Comparison of ENCODE assay signal across 1 cellular context in the genomic region with DNA sequence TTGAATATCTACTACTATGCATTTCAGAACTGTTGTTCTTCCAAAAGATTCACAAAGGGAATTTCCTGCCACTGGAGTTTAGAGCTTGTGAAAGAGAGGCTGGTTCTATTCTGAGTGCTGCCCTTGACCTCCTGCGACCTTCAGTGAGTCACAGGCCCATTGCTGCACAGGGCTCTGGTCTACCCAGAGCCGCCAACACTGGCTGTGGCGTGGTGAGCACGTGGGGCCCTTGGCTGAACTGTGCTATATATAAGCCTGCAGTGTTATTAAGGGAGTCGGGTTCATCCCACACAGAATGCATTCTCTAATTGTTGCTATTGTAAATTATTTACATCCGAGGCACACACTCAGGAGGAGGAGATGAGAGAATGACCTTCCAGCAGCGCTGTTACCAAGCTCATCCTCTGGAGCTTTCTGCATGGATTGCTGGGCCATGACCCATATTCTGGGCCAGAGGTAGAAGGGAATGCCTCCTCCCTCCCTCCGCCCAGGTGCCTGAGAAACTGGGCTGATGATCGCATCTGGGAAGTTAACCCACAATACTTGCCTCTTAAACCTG.
TF ChIP-seq lines count a peak whose summit lies in the region.

No MANE protein-coding gene starts in this region.

TF ChIP-seq in HepG2, 621 proteins besides CTCF, POLR2A, EP300 and RAD21 (continued from another document and continues in another):
- TF ChIP-seq ZNF772 (CRISPR knock-in tag; IDR thresholded peaks at IDR 0.05): no peak
- no peak for TF ChIP-seq ISX (CRISPR knock-in tag; conservative IDR thresholded peaks at IDR 0.05)
- TF ChIP-seq, protein P1, sequence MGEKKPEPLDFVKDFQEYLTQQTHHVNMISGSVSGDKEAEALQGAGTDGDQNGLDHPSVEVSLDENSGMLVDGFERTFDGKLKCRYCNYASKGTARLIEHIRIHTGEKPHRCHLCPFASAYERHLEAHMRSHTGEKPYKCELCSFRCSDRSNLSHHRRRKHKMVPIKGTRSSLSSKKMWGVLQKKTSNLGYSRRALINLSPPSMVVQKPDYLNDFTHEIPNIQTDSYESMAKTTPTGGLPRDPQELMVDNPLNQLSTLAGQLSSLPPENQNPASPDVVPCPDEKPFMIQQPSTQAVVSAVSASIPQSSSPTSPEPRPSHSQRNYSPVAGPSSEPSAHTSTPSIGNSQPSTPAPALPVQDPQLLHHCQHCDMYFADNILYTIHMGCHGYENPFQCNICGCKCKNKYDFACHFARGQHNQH (CRISPR knock-in tag; IDR thresholded peaks at IDR 0.05): peak; percentile 35; the same call in 1 of the 2 replicates
- no peak for TF ChIP-seq SP1 (IDR thresholded peaks at IDR 0.05)
- no peak for TF ChIP-seq SP1 (CRISPR knock-in tag; IDR thresholded peaks at IDR 0.05)
- peak; percentile 96 for TF ChIP-seq MEF2D (CRISPR knock-in tag; IDR thresholded peaks at IDR 0.05)
- no peak for TF ChIP-seq EZH2 (conservative IDR thresholded peaks at IDR 0.05; ENCODE audit: low read depth, low read length)
- TF ChIP-seq FOXO4 (CRISPR knock-in tag; conservative IDR thresholded peaks at IDR 0.05): no peak
- peak; percentile 60; the same call in 1 of the 2 replicates for TF ChIP-seq YEATS2 (CRISPR knock-in tag; IDR thresholded peaks at IDR 0.05; ENCODE audit: borderline replicate concordance)
- no peak for TF ChIP-seq SOX6 (IDR thresholded peaks at IDR 0.05)
- TF ChIP-seq SOX6 (CRISPR knock-in tag; IDR thresholded peaks at IDR 0.05): peak; percentile 52
- TF ChIP-seq ZNF562 (CRISPR knock-in tag; IDR thresholded peaks at IDR 0.05; ENCODE audit: borderline replicate concordance): no peak
- no peak for TF ChIP-seq TBX2 (CRISPR knock-in tag; IDR thresholded peaks at IDR 0.05; ENCODE audit: borderline replicate concordance)
- peak; percentile 48 for TF ChIP-seq SALL1 (CRISPR knock-in tag; IDR thresholded peaks at IDR 0.05)
- TF ChIP-seq ZBTB7A (CRISPR knock-in tag; IDR thresholded peaks at IDR 0.05): no peak
- TF ChIP-seq HMG20A (CRISPR knock-in tag; IDR thresholded peaks at IDR 0.05; ENCODE audit: borderline replicate concordance): peak; percentile 65; the same call in 1 of the 2 replicates
- TF ChIP-seq, protein P2, sequence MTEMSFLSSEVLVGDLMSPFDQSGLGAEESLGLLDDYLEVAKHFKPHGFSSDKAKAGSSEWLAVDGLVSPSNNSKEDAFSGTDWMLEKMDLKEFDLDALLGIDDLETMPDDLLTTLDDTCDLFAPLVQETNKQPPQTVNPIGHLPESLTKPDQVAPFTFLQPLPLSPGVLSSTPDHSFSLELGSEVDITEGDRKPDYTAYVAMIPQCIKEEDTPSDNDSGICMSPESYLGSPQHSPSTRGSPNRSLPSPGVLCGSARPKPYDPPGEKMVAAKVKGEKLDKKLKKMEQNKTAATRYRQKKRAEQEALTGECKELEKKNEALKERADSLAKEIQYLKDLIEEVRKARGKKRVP (CRISPR knock-in tag; IDR thresholded peaks at IDR 0.05): peak in 1 of 2 experiments; percentile 33; a peak in 1 of 4 replicates
- TF ChIP-seq BCL6 (CRISPR knock-in tag; IDR thresholded peaks at IDR 0.05): no peak
- TF ChIP-seq FOSL2 (CRISPR knock-in tag; IDR thresholded peaks at IDR 0.05): peak; percentile 97
- TF ChIP-seq SOX13 (IDR thresholded peaks at IDR 0.05): no peak
- TF ChIP-seq SOX13 (CRISPR knock-in tag; conservative IDR thresholded peaks at IDR 0.05 in 1 of 2, IDR thresholded peaks at IDR 0.05 in 1 of 2): peak in 1 of 2 experiments; percentile 38; a peak in 1 of 4 replicates
- TF ChIP-seq ZFX (CRISPR knock-in tag; IDR thresholded peaks at IDR 0.05; ENCODE audit: low read depth): 0 out of 2 replicates have a peak, but pooled peaks have one; percentile 20
- TF ChIP-seq RNF2 (conservative IDR thresholded peaks at IDR 0.05; ENCODE audit: low read depth): 0 out of 2 replicates have a peak, but pooled peaks have one; percentile 29
- TF ChIP-seq ZNF138 (CRISPR knock-in tag; IDR thresholded peaks at IDR 0.05; ENCODE audit: low read depth): no peak
- TF ChIP-seq NR2F1 (CRISPR knock-in tag; IDR thresholded peaks at IDR 0.05): peak; percentile 96 to 97
- TF ChIP-seq IRF2 (CRISPR knock-in tag; IDR thresholded peaks at IDR 0.05): peak; percentile 28; the same call in 1 of the 2 replicates
- TF ChIP-seq NFE2L2 (IDR thresholded peaks at IDR 0.05; ENCODE audit: low read length): no peak
- TF ChIP-seq AHDC1 (CRISPR knock-in tag; IDR thresholded peaks at IDR 0.05; ENCODE audit: borderline replicate concordance): peak; percentile 37; the same call in 1 of the 2 replicates
- TF ChIP-seq GABPB1 (CRISPR knock-in tag; IDR thresholded peaks at IDR 0.05): peak; percentile 54
- peak; percentile 90 for TF ChIP-seq RARA (CRISPR knock-in tag; IDR thresholded peaks at IDR 0.05)
- TF ChIP-seq CREBL2 (CRISPR knock-in tag; IDR thresholded peaks at IDR 0.05; ENCODE audit: borderline replicate concordance): no peak
- TF ChIP-seq SMC3 (IDR thresholded peaks at IDR 0.05; ENCODE audit: low read length): no peak
- no peak for TF ChIP-seq NCOA1 (CRISPR knock-in tag; IDR thresholded peaks at IDR 0.05)
- TF ChIP-seq, protein P3, sequence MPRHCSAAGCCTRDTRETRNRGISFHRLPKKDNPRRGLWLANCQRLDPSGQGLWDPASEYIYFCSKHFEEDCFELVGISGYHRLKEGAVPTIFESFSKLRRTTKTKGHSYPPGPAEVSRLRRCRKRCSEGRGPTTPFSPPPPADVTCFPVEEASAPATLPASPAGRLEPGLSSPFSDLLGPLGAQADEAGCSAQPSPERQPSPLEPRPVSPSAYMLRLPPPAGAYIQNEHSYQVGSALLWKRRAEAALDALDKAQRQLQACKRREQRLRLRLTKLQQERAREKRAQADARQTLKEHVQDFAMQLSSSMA (CRISPR knock-in tag; IDR thresholded peaks at IDR 0.05): no peak
- TF ChIP-seq, protein P4, sequence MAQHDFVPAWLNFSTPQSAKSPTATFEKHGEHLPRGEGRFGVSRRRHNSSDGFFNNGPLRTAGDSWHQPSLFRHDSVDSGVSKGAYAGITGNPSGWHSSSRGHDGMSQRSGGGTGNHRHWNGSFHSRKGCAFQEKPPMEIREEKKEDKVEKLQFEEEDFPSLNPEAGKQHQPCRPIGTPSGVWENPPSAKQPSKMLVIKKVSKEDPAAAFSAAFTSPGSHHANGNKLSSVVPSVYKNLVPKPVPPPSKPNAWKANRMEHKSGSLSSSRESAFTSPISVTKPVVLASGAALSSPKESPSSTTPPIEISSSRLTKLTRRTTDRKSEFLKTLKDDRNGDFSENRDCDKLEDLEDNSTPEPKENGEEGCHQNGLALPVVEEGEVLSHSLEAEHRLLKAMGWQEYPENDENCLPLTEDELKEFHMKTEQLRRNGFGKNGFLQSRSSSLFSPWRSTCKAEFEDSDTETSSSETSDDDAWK (CRISPR knock-in tag; IDR thresholded peaks at IDR 0.05): no peak
- TF ChIP-seq, protein P5, sequence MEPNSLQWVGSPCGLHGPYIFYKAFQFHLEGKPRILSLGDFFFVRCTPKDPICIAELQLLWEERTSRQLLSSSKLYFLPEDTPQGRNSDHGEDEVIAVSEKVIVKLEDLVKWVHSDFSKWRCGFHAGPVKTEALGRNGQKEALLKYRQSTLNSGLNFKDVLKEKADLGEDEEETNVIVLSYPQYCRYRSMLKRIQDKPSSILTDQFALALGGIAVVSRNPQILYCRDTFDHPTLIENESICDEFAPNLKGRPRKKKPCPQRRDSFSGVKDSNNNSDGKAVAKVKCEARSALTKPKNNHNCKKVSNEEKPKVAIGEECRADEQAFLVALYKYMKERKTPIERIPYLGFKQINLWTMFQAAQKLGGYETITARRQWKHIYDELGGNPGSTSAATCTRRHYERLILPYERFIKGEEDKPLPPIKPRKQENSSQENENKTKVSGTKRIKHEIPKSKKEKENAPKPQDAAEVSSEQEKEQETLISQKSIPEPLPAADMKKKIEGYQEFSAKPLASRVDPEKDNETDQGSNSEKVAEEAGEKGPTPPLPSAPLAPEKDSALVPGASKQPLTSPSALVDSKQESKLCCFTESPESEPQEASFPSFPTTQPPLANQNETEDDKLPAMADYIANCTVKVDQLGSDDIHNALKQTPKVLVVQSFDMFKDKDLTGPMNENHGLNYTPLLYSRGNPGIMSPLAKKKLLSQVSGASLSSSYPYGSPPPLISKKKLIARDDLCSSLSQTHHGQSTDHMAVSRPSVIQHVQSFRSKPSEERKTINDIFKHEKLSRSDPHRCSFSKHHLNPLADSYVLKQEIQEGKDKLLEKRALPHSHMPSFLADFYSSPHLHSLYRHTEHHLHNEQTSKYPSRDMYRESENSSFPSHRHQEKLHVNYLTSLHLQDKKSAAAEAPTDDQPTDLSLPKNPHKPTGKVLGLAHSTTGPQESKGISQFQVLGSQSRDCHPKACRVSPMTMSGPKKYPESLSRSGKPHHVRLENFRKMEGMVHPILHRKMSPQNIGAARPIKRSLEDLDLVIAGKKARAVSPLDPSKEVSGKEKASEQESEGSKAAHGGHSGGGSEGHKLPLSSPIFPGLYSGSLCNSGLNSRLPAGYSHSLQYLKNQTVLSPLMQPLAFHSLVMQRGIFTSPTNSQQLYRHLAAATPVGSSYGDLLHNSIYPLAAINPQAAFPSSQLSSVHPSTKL (CRISPR knock-in tag; IDR thresholded peaks at IDR 0.05): peak; percentile 82
- no peak for TF ChIP-seq RBAK (CRISPR knock-in tag; IDR thresholded peaks at IDR 0.05)
- no peak for TF ChIP-seq CHCHD3 (CRISPR knock-in tag; IDR thresholded peaks at IDR 0.05)
- TF ChIP-seq, protein P6, sequence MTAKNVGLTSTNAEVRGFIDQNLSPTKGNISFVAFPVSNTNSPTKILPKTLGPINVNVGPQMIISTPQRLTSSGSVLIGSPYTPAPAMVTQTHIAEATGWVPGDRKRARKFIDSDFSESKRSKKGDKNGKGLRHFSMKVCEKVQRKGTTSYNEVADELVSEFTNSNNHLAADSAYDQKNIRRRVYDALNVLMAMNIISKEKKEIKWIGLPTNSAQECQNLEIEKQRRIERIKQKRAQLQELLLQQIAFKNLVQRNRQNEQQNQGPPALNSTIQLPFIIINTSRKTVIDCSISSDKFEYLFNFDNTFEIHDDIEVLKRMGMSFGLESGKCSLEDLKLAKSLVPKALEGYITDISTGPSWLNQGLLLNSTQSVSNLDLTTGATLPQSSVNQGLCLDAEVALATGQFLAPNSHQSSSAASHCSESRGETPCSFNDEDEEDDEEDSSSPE (CRISPR knock-in tag; IDR thresholded peaks at IDR 0.05): peak; percentile 46; the same call in 1 of the 2 replicates
- peak; percentile 39; the same call in 1 of the 2 replicates for TF ChIP-seq KDM3A (CRISPR knock-in tag; IDR thresholded peaks at IDR 0.05; ENCODE audit: low read depth)
- TF ChIP-seq JUNB (CRISPR knock-in tag; IDR thresholded peaks at IDR 0.05; ENCODE audit: borderline replicate concordance): peak; percentile 47; the same call in 1 of the 2 replicates
- TF ChIP-seq CBX5 (CRISPR knock-in tag; IDR thresholded peaks at IDR 0.05; ENCODE audit: borderline replicate concordance): no peak; the same call in 1 of the 2 replicates
- peak; percentile 58; the same call in 1 of the 2 replicates for TF ChIP-seq NR2F2 (IDR thresholded peaks at IDR 0.05; ENCODE audit: borderline replicate concordance, low read depth)
- peak; percentile 37; the same call in 1 of the 2 replicates for TF ChIP-seq GATAD2A (CRISPR knock-in tag; IDR thresholded peaks at IDR 0.05)
- TF ChIP-seq ZFP36L1 (CRISPR knock-in tag; IDR thresholded peaks at IDR 0.05): 0 out of 2 replicates have a peak, but pooled peaks have one; percentile 53
- TF ChIP-seq PHF20 (CRISPR knock-in tag; IDR thresholded peaks at IDR 0.05): no peak
- TF ChIP-seq, protein P7, sequence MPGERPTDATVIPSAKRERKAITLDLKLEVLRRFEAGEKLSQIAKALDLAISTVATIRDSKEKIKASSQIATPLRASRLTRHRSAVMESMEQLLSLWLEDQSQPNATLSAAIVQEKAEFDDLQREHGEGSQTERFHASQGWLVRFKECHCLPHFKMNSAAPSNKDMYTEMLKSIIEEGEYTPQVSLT (CRISPR knock-in tag; IDR thresholded peaks at IDR 0.05; ENCODE audit: borderline replicate concordance, low read depth): no peak
- peak; percentile 67; the same call in 1 of the 2 replicates for TF ChIP-seq ESRRA (CRISPR knock-in tag; IDR thresholded peaks at IDR 0.05; ENCODE audit: low read depth)
- TF ChIP-seq BHLHE40 (IDR thresholded peaks at IDR 0.05; ENCODE audit: low read length): peak; percentile 59
